Comparison of ENCODE assay signal across 1 cellular context in genomic region chr20:48717095-48717958, GRCh38.
TF ChIP-seq lines count a peak whose summit lies in the region.

No MANE protein-coding gene starts in this region.

TF ChIP-seq in K562, 482 proteins besides CTCF, POLR2A, EP300 and RAD21 (continued from another document):
- TF ChIP-seq ATF4 (CRISPR knock-in tag; IDR thresholded peaks at IDR 0.05) = no peak
- no peak for TF ChIP-seq ETS2 (tag; IDR thresholded peaks at IDR 0.05; ENCODE audit: borderline replicate concordance, poor library complexity, severe bottlenecking)
- TF ChIP-seq TAF15 (IDR thresholded peaks at IDR 0.05; ENCODE audit: low read depth, low read length) = no peak
- TF ChIP-seq ZNF75A (CRISPR knock-in tag; IDR thresholded peaks at IDR 0.05) = no peak
- no peak for TF ChIP-seq ZNF740 (CRISPR knock-in tag; IDR thresholded peaks at IDR 0.05)
- TF ChIP-seq ZNF740 (tag; IDR thresholded peaks at IDR 0.05) = no peak
- TF ChIP-seq ZKSCAN3 (CRISPR knock-in tag; IDR thresholded peaks at IDR 0.05) = no peak
- TF ChIP-seq FOXP1 (CRISPR knock-in tag; IDR thresholded peaks at IDR 0.05) = no peak
